13 cellular contexts compared by ENCODE assay signal in the genomic region with DNA sequence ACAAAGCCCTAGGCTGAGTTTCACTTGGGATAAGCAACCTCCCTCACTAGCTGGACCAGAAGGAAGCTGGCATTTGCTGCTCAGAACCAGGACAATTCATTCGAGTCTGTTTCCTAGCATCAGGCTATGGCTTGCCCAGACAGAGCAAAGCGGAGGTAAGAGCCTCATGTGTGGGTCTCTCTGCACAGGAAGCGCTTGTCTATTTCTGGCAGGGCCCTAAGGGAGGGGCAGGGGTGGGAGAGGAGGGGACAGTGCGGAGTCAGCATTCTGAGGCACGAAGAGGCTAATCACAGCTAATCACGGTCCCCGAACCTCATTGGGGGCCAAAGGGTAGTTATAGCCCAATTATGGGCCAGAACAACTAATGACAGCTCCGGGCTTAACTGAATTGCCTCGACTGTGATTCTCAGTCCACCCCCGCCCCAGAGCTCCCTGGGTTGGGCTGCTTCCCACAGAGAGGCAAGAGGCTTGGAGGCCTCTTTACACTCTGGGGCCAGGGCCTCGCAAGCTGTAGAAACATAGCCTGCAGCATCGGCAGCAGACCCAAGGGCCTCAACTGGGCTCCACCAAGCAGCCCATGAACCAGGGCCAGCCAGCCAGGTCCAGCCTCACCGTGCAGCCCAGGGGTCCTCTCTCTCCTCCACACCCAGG.
DNase-seq lines count a peak whose midpoint lies in the region; ATAC-seq and TF ChIP-seq lines count a peak whose summit lies in the region.
"Had no signal": no experiment of that assay in that cellular context is flagged by ENCODE, and none has a peak within 500 bp of the region (broad histone marks: within the 10 kb centered on the region; RNA-seq: fewer than 3 reads in every experiment).

No MANE protein-coding gene starts in this region.

- BruUV-seq in mammary epithelial cell (replicated peaks; lab: Mats Ljungman, UMichigan): no TSS peak

- H3K36me3 Mint-ChIP-seq in stimulated activated effector memory CD8-positive, alpha-beta T cell treated with anti-CD3 and anti-CD28 coated beads, Interleukin-12 subunit alpha, Interleukin-12 subunit beta, amount 100 ng/mL, for 72 hours: no peaks in the 10 kb centered on the region
- H3K36me3 Mint-ChIP-seq: mesothelial cell of epicardium had no signal

- TF ChIP-seq POLR2A in breast epithelium (IDR thresholded peaks at IDR 0.05): no peak

- DNase-seq in breast epithelium (ENCODE audit: low spot score in 2 of 2): no peak
- no peak for DNase-seq in mammary epithelial cell
- no peak for DNase-seq in left cardiac atrium
- DNase-seq in stimulated activated effector memory CD8-positive, alpha-beta T cell treated with anti-CD3 and anti-CD28 coated beads, Interleukin-12 subunit alpha, Interleukin-12 subunit beta, amount 100 ng/mL, for 72 hours (ENCODE audit: low spot score in 2 of 2): no peak
- no peak for DNase-seq in H7
- DNase-seq: NCI-H1694 had no signal

- no peak overlapping the region for H3K4me3 ChIP-seq in breast epithelium
- no peak overlapping the region for H3K4me3 ChIP-seq in mammary epithelial cell (replicated peaks in 1 of 3; ENCODE audit: insufficient read depth in 1 of 3, low read depth in 2 of 3, low read length in 3 of 3)
- no peak overlapping the region for H3K4me3 ChIP-seq in Loucy (ENCODE audit: low read length, poor library complexity, severe bottlenecking)
- H3K4me3 ChIP-seq in H7 (ENCODE audit: insufficient read depth, low read depth, low read length): no peak overlapping the region

- no peaks in the 10 kb centered on the region for H3K9me2 ChIP-seq in Loucy (replicated peaks; ENCODE audit: low read depth, low read length)

- dilution Hi-C loops in mammary epithelial cell (cut with HindIII; ENCODE audit: low sequenced_read_pairs): no loop called here

- 53% methylated on average over 9 of the region's 13 CpGs for WGBS in mammary epithelial cell (ENCODE audit: low coverage, missing lambda C conversion rate)

- no peak overlapping the region for H3K4me2 ChIP-seq in mammary epithelial cell (ENCODE audit: insufficient read depth, low read depth, low read length)
- H3K4me2 ChIP-seq in Loucy (ENCODE audit: low read depth, low read length, poor library complexity, severe bottlenecking): peak overlapping the region; percentile 50

- H3K36me3 ChIP-seq in breast epithelium (no peaks in the 10 kb centered on the region), mammary epithelial cell (ENCODE audit: insufficient read depth, low read length) (no peaks in the 10 kb centered on the region), Loucy (ENCODE audit: insufficient read depth, low read length) (no peaks in the 10 kb centered on the region), H7 (replicated peaks; ENCODE audit: control insufficient read depth, insufficient read depth, low read length) (no peaks in the 10 kb centered on the region)

- no peaks in the 10 kb centered on the region for H3K9me3 Mint-ChIP-seq in stimulated activated effector memory CD8-positive, alpha-beta T cell treated with anti-CD3 and anti-CD28 coated beads, Interleukin-12 subunit alpha, Interleukin-12 subunit beta, amount 100 ng/mL, for 72 hours
- H3K9me3 Mint-ChIP-seq: activated T-helper 17 cell treated with anti-CD3 and anti-CD28 coated beads, Interleukin-2, amount 50 U/mL, for 72 hours; central memory CD8-positive, alpha-beta T cell; mesothelial cell of epicardium had no signal

- intact Hi-C loops in breast epithelium (cut with DNase I; ENCODE audit: low total_unique reads) (no loop called here), mammary epithelial cell (cut with micrococcal nuclease) (no loop called here), left cardiac atrium (cut with DNase I) (no loop called here)

- H3K4me3 Mint-ChIP-seq in stimulated activated effector memory CD8-positive, alpha-beta T cell treated with anti-CD3 and anti-CD28 coated beads, Interleukin-12 subunit alpha, Interleukin-12 subunit beta, amount 100 ng/mL, for 72 hours: no peak overlapping the region
- H3K4me3 Mint-ChIP-seq: activated T-helper 17 cell treated with anti-CD3 and anti-CD28 coated beads, Interleukin-2, amount 50 U/mL, for 72 hours; central memory CD8-positive, alpha-beta T cell; mesothelial cell of epicardium had no signal

- H4K20me1 ChIP-seq in mammary epithelial cell (ENCODE audit: insufficient read depth, low read length): no peaks in the 10 kb centered on the region
- no peaks in the 10 kb centered on the region for H4K20me1 ChIP-seq in Loucy (ENCODE audit: insufficient read depth, low read length, poor library complexity, severe bottlenecking)

- H3K27me3 ChIP-seq in breast epithelium (no peaks in the 10 kb centered on the region), mammary epithelial cell (ENCODE audit: insufficient read depth, low read length) (no peaks in the 10 kb centered on the region), Loucy (ENCODE audit: insufficient read depth, low read length, poor library complexity, severe bottlenecking) (no peaks in the 10 kb centered on the region), H7 (ENCODE audit: control insufficient read depth, insufficient read depth, low read length) (peaks cover 2% of the 10 kb centered on the region; the same call in 1 of the 2 replicates)

- no peaks in the 10 kb centered on the region for H3K4me1 ChIP-seq in breast epithelium
- H3K4me1 ChIP-seq in mammary epithelial cell (ENCODE audit: insufficient read depth, low read length): no peaks in the 10 kb centered on the region
- peaks cover 32% of the 10 kb centered on the region for H3K4me1 ChIP-seq in Loucy (ENCODE audit: insufficient read depth, low read length, poor library complexity, severe bottlenecking)

- H3K9me3 ChIP-seq in breast epithelium (no peaks in the 10 kb centered on the region), mammary epithelial cell (replicated peaks; ENCODE audit: insufficient read depth, low read length) (no peaks in the 10 kb centered on the region), Loucy (ENCODE audit: insufficient read depth, low read depth, low read length) (no peaks in the 10 kb centered on the region)

- H3K4me1 Mint-ChIP-seq in stimulated activated effector memory CD8-positive, alpha-beta T cell treated with anti-CD3 and anti-CD28 coated beads, Interleukin-12 subunit alpha, Interleukin-12 subunit beta, amount 100 ng/mL, for 72 hours: peaks cover 17% of the 10 kb centered on the region
- H3K4me1 Mint-ChIP-seq: activated T-helper 17 cell treated with anti-CD3 and anti-CD28 coated beads, Interleukin-2, amount 50 U/mL, for 72 hours had no signal

- in situ Hi-C loops in mammary epithelial cell (cut with MboI; ENCODE audit: low sequenced_read_pairs in 2 of 2): no loop called here

- peak overlapping the region; percentile 56 to 74 for H3K27ac ChIP-seq in breast epithelium
- no peak overlapping the region for H3K27ac ChIP-seq in mammary epithelial cell (ENCODE audit: insufficient read depth, low read depth, low read length)
- H3K27ac ChIP-seq: epithelial cell of prostate had no signal

- no peak for TF ChIP-seq CTCF in breast epithelium (IDR thresholded peaks at IDR 0.05)
- no peak for TF ChIP-seq CTCF in mammary epithelial cell (conservative IDR thresholded peaks at IDR 0.05 in 1 of 2, IDR thresholded peaks at IDR 0.05 in 1 of 2; ENCODE audit: extremely low read depth in 1 of 2, insufficient read depth in 1 of 2, low read depth in 1 of 2, low read length in 2 of 2)
- TF ChIP-seq CTCF in Loucy (conservative IDR thresholded peaks at IDR 0.05; ENCODE audit: low read length): no peak

- H3K27ac Mint-ChIP-seq in stimulated activated effector memory CD8-positive, alpha-beta T cell treated with anti-CD3 and anti-CD28 coated beads, Interleukin-12 subunit alpha, Interleukin-12 subunit beta, amount 100 ng/mL, for 72 hours: no peak overlapping the region
- H3K27ac Mint-ChIP-seq: activated T-helper 17 cell treated with anti-CD3 and anti-CD28 coated beads, Interleukin-2, amount 50 U/mL, for 72 hours; mesothelial cell of epicardium had no signal

- no peaks in the 10 kb centered on the region for H3K79me2 ChIP-seq in mammary epithelial cell (ENCODE audit: insufficient read depth, low read length)
- H3K79me2 ChIP-seq in Loucy (ENCODE audit: insufficient read depth, low read length): no peaks in the 10 kb centered on the region

- no peaks in the 10 kb centered on the region for H3F3A ChIP-seq in Loucy (ENCODE audit: low read depth)

- H3K9ac ChIP-seq in mammary epithelial cell (ENCODE audit: insufficient read depth, low read length) (no peak overlapping the region), Loucy (ENCODE audit: low read depth, low read length, poor library complexity, severe bottlenecking) (peak overlapping the region; percentile 51)

- ATAC-seq in left cardiac atrium: peak; percentile 37 to 68
- peak; percentile 64 for ATAC-seq in stimulated activated effector memory CD8-positive, alpha-beta T cell treated with anti-CD3 and anti-CD28 coated beads, Interleukin-12 subunit alpha, Interleukin-12 subunit beta, amount 100 ng/mL, for 72 hours
- no peak for ATAC-seq in HG03442 (IDR thresholded peaks at IDR 0.05; ENCODE audit: unreplicated experiment)
- no peak for ATAC-seq in HG03196 (IDR thresholded peaks at IDR 0.05; ENCODE audit: unreplicated experiment)
- ATAC-seq: activated T-helper 17 cell treated with anti-CD3 and anti-CD28 coated beads, Interleukin-2, amount 50 U/mL, for 72 hours had no signal

- CTCF ChIA-PET in mammary epithelial cell (lab: Charles Lee; ENCODE audit: low non-redundant PET): no interaction called here

- H2AFZ ChIP-seq in mammary epithelial cell (ENCODE audit: low read depth, low read length): no peak overlapping the region
- H2AFZ ChIP-seq in Loucy (ENCODE audit: low read length): no peak overlapping the region

Comparison
In these comparisons a context has a peak if more than half of its experiments do, and no peak if none do; other contexts are left out.
1. ATAC-seq: peak in left cardiac atrium (2 of 2) and stimulated activated effector memory CD8-positive, alpha-beta T cell treated with anti-CD3 and anti-CD28 coated beads, Interleukin-12 subunit alpha, Interleukin-12 subunit beta, amount 100 ng/mL, for 72 hours (single experiment); none in HG03442 (single experiment) and HG03196 (single experiment).